In genomic region chr11:70616317-70616716, GRCh38 we compare ENCODE assay signal across 1 cellular context.
TF ChIP-seq lines count a peak whose summit lies in the region.

No MANE protein-coding gene starts in this region.

TF ChIP-seq in HepG2, 621 proteins besides CTCF, POLR2A, EP300 and RAD21 (continued from another document):
- TF ChIP-seq ZNF770 (CRISPR knock-in tag; IDR thresholded peaks at IDR 0.05) (peak; percentile 71; the same call in 1 of the 2 replicates), ZMYM2 (CRISPR knock-in tag; IDR thresholded peaks at IDR 0.05) (no peak), ATF6 (CRISPR knock-in tag; conservative IDR thresholded peaks at IDR 0.05) (no peak), ZNF512 (CRISPR knock-in tag; IDR thresholded peaks at IDR 0.05) (no peak), HNRNPL (IDR thresholded peaks at IDR 0.05; ENCODE audit: low read depth, low read length) (0 out of 2 replicates have a peak, but pooled peaks have one; percentile 15), RFXAP (CRISPR knock-in tag; IDR thresholded peaks at IDR 0.05; ENCODE audit: borderline replicate concordance) (no peak)
TF ChIP-seq in HepG2: peak in this region for 3.
